Comparison of ENCODE assay signal across 8 cellular contexts in genomic region chr19:12669272-12670158, GRCh38. TPM values are rescaled to one million over a fixed set of nuclear protein-coding genes. Genes with fewer than 3 reads are reported as not detected.
DNase-seq lines count a peak whose midpoint lies in the region; ATAC-seq and TF ChIP-seq lines count a peak whose summit lies in the region.

No MANE protein-coding gene starts in this region.

- H3K4me2 ChIP-seq in PC-3 (ENCODE audit: low read length) = peak overlapping the region; percentile 93

- H3K27ac ChIP-seq in PC-3 (ENCODE audit: low read length) (peak overlapping the region; percentile 71), esophagus muscularis mucosa (replicated peaks in 1 of 4) (peak overlapping the region; percentile 89 to 94 (median 92)), muscle layer of colon (ENCODE audit: low read depth, low read length) (peak overlapping the region; percentile 100)

- peaks cover 16% of the 10 kb centered on the region for H3K36me3 ChIP-seq in PC-3 (ENCODE audit: low read depth, low read length)
- peaks cover 18 to 42% (median 34%) of the 10 kb centered on the region in 4 donors for H3K36me3 ChIP-seq in esophagus muscularis mucosa
- H3K36me3 ChIP-seq in muscle layer of colon (ENCODE audit: insufficient read depth, low read length) = peaks cover 22% of the 10 kb centered on the region

- DNase-seq in ELR (ENCODE audit: low read depth) (peak; percentile 90), HuH-7 (ENCODE audit: low spot score) (peak; percentile 72), PC-3 (peak; percentile 86), esophagus muscularis mucosa (ENCODE audit: extremely low spot score) (peak; percentile 97)
- peak; percentile 85 for DNase-seq in activated T-cell treated with anti-CD3 and anti-CD28 coated beads, Interleukin-2, amount 50 U/mL, for 24 hours
- peak; percentile 57 for DNase-seq in stimulated activated CD8-positive, alpha-beta memory T cell treated with anti-CD3 and anti-CD28 coated beads, Interleukin-7, amount 100 ng/mL, for 24 hours (ENCODE audit: low read depth)

- peak overlapping the region; percentile 95 for H3K4me3 Mint-ChIP-seq in activated T-cell treated with anti-CD3 and anti-CD28 coated beads, Interleukin-2, amount 50 U/mL, for 24 hours

- CTCF ChIA-PET in PC-3 (lab: Charles Lee) = interaction anchor here (1.2 kb wide), 1 partner anchor 178 kb away, joined by 5 read pairs; no protein-coding TSS in a partner anchor

- H3K4me1 Mint-ChIP-seq in activated T-cell treated with anti-CD3 and anti-CD28 coated beads, Interleukin-2, amount 50 U/mL, for 24 hours (ENCODE audit: low read depth) = peaks cover 55% of the 10 kb centered on the region

- H3K27ac Mint-ChIP-seq in activated T-cell treated with anti-CD3 and anti-CD28 coated beads, Interleukin-2, amount 50 U/mL, for 24 hours = peak overlapping the region; percentile 100

- TF ChIP-seq CTCF in PC-3 (conservative IDR thresholded peaks at IDR 0.05; ENCODE audit: low read depth, low read length) (no peak), esophagus muscularis mucosa (IDR thresholded peaks at IDR 0.05) (peak in 1 of 3 experiments; percentile 22)

- H3K9ac ChIP-seq in PC-3 (ENCODE audit: low read length) (peak overlapping the region; percentile 91), muscle layer of colon (ENCODE audit: low read length) (peak overlapping the region; percentile 88)

- H3F3A ChIP-seq in PC-3 (ENCODE audit: low read length, unreplicated experiment) = no peaks in the 10 kb centered on the region

- POLR2A ChIA-PET in PC-3 (lab: Charles Lee; ENCODE audit: unreplicated experiment) = interaction anchor here (0.7 kb wide), 1 partner anchor 11 kb away, joined by 6 read pairs; no protein-coding TSS in a partner anchor

- peaks cover 57% of the 10 kb centered on the region for H3K79me2 ChIP-seq in PC-3 (ENCODE audit: low read length)

- no peaks in the 10 kb centered on the region for H3K9me2 ChIP-seq in PC-3 (replicated peaks; ENCODE audit: low read length)

- WGBS in esophagus muscularis mucosa = 0% methylated on average over 17 of the region's 64 CpGs

- H3K9me3 Mint-ChIP-seq in activated T-cell treated with anti-CD3 and anti-CD28 coated beads, Interleukin-2, amount 50 U/mL, for 24 hours = no peaks in the 10 kb centered on the region

- peak overlapping the region; percentile 88 for H3K4me3 ChIP-seq in PC-3 (ENCODE audit: low read length)
- H3K4me3 ChIP-seq in esophagus muscularis mucosa = peak overlapping the region; percentile 66 to 92 (median 72)
- H3K4me3 ChIP-seq in muscle layer of colon (ENCODE audit: low read depth in 1 of 2, low read length in 2 of 2) = peak overlapping the region; percentile 84 to 93

- no peak for TF ChIP-seq EP300 in esophagus muscularis mucosa (IDR thresholded peaks at IDR 0.05)

- no peak for TF ChIP-seq POLR2A in esophagus muscularis mucosa (IDR thresholded peaks at IDR 0.05; ENCODE audit: low read depth)

- H3K27me3 ChIP-seq in PC-3 (ENCODE audit: low read length) = no peaks in the 10 kb centered on the region
- no peaks in the 10 kb centered on the region for H3K27me3 ChIP-seq in esophagus muscularis mucosa
- H3K27me3 ChIP-seq in muscle layer of colon (ENCODE audit: control insufficient read depth in 1 of 2, insufficient read depth in 2 of 2, low read length in 2 of 2) = no peaks in the 10 kb centered on the region

- intact Hi-C loops in PC-3 (cut with micrococcal nuclease) (no loop called here), esophagus muscularis mucosa (cut with DNase I) (loop anchor here (5.0 kb wide), 1 partner anchor 53 kb away; the partner anchor contains the start of gene TNPO2)

- H3K4me1 ChIP-seq in PC-3 (ENCODE audit: insufficient read depth, low read length) (peaks cover 32% of the 10 kb centered on the region), esophagus muscularis mucosa (peaks cover 38 to 63% (median 50%) of the 10 kb centered on the region in 4 donors), muscle layer of colon (ENCODE audit: insufficient read depth, low read length) (peaks cover 40% of the 10 kb centered on the region)

- H2AFZ ChIP-seq in PC-3 (ENCODE audit: low read length) = peak overlapping the region; percentile 89

- BruUV-seq in PC-3 (replicated peaks; lab: Mats Ljungman, UMichigan) = TSS peak; percentile 67

- H4K20me1 ChIP-seq in PC-3 (ENCODE audit: low read length) = no peaks in the 10 kb centered on the region

- H3K36me3 Mint-ChIP-seq in activated T-cell treated with anti-CD3 and anti-CD28 coated beads, Interleukin-2, amount 50 U/mL, for 24 hours (ENCODE audit: low read depth) = peaks cover 89% of the 10 kb centered on the region

- H3K9me3 ChIP-seq in PC-3 (ENCODE audit: low read length) (no peaks in the 10 kb centered on the region), esophagus muscularis mucosa (no peaks in the 10 kb centered on the region), muscle layer of colon (ENCODE audit: low read length) (no peaks in the 10 kb centered on the region)

- H3K27me3 Mint-ChIP-seq in activated T-cell treated with anti-CD3 and anti-CD28 coated beads, Interleukin-2, amount 50 U/mL, for 24 hours = no peaks in the 10 kb centered on the region

- ATAC-seq in PC-3 = peak; percentile 42
- no peak for ATAC-seq in GM18873 (IDR thresholded peaks at IDR 0.05; ENCODE audit: low FRiP score, unreplicated experiment)

RNA-seq across cellular contexts. Expression of gene WDR83, which starts 2.9 kb away (rescaled TPM):
- total RNA-seq in PC-3 (2014; rRNA removed) = 39.5 and 53.5 TPM in 2 replicates
- total RNA-seq in esophagus muscularis mucosa = 10 to 100 TPM in 3 of 4 donors, 1 to 10 TPM in 1; 10.0 to 19.7 (median 13.9) TPM

RNA-seq across cellular contexts. Expression of gene MAN2B1, which starts 3.0 kb away (rescaled TPM):
- total RNA-seq in PC-3 (2014; rRNA removed) = 62.9 and 67.5 TPM in 2 replicates
- total RNA-seq in esophagus muscularis mucosa = 10 to 100 TPM; 65.7 to 80.8 (median 68.9) TPM

RNA-seq across cellular contexts. Expression of gene DHPS, which starts 12.2 kb away (rescaled TPM):
- 140 and 150 TPM in 2 replicates for total RNA-seq in PC-3 (2014; rRNA removed)
- total RNA-seq in esophagus muscularis mucosa = 10 to 100 TPM; 74.3 to 92.3 (median 85.0) TPM

RNA-seq across cellular contexts. Expression of gene GNG14, which starts 18.3 kb away (rescaled TPM):
- total RNA-seq in PC-3 (2014; rRNA removed) (not detected in 2 replicates), esophagus muscularis mucosa (not detected)

RNA-seq across cellular contexts. Expression of gene FBXW9, which starts 26.9 kb away (rescaled TPM):
- 27.5 and 34.6 TPM in 2 replicates for total RNA-seq in PC-3 (2014; rRNA removed)
- 10 to 100 TPM in 1 of 4 donors, 1 to 10 TPM in 3; 4.3 to 10.6 (median 7.5) TPM for total RNA-seq in esophagus muscularis mucosa
